Comparison of ENCODE assay signal across 14 cellular contexts in genomic region chr9:22117511-22118388, GRCh38.
A peak's percentile ranks its signal among the peaks of the same experiment; 100 is the strongest.
DNase-seq lines count a peak whose midpoint lies in the region; ATAC-seq, FAIRE-seq and TF ChIP-seq lines count a peak whose summit lies in the region.
"Had no signal": no experiment of that assay in that cellular context is flagged by ENCODE, and none has a peak within 500 bp of the region (broad histone marks: within the 10 kb centered on the region; RNA-seq: fewer than 3 reads in every experiment).

No MANE protein-coding gene starts in this region.

- H3K9me3 ChIP-seq in DND-41 (ENCODE audit: insufficient read depth, low read length, severe bottlenecking): no peaks in the 10 kb centered on the region

- no peak overlapping the region for H3K4me2 ChIP-seq in DND-41 (ENCODE audit: insufficient read depth, low read length)

- H3K4me3 Mint-ChIP-seq in nephron progenitor cell: no peak overlapping the region

- H3K4me3 ChIP-seq in DND-41 (ENCODE audit: low read depth in 1 of 2, low read length in 2 of 2): no peak overlapping the region

- no peak for FAIRE-seq in HTR-8/SVneo (lab: Jason Lieb, UNC)
- FAIRE-seq: GM18507 had no signal

- 0 out of 3 replicates have a peak, but pooled peaks have one; percentile 34 for ATAC-seq in DND-41 (ENCODE audit: insufficient read depth, low read depth)
- no peak for ATAC-seq in GM18861 (IDR thresholded peaks at IDR 0.05; ENCODE audit: unreplicated experiment)
- ATAC-seq: Panc1 had no signal

- no peaks in the 10 kb centered on the region for H3K36me3 ChIP-seq in DND-41 (ENCODE audit: insufficient read depth, low read length)

- peaks cover 13% of the 10 kb centered on the region for H3K9me3 Mint-ChIP-seq in nephron progenitor cell

- peaks cover 3% of the 10 kb centered on the region for H3K27me3 Mint-ChIP-seq in nephron progenitor cell (ENCODE audit: low read depth, poor library complexity)

- peaks cover 36% of the 10 kb centered on the region for H3K4me1 Mint-ChIP-seq in nephron progenitor cell

- no peak overlapping the region for H3K27ac ChIP-seq in DND-41 (ENCODE audit: low read length)
- H3K27ac ChIP-seq: C4-2B, parathyroid adenoma had no signal

- H2AFZ ChIP-seq in DND-41 (ENCODE audit: low read depth, low read length): no peak overlapping the region
- H2AFZ ChIP-seq: parathyroid adenoma had no signal

- peak overlapping the region; percentile 60 for H3K27ac Mint-ChIP-seq in nephron progenitor cell

- H3K36me3 Mint-ChIP-seq in nephron progenitor cell (ENCODE audit: low read depth): peaks cover 11% of the 10 kb centered on the region

- H3K4me1 ChIP-seq in DND-41 (ENCODE audit: insufficient read depth, low read length): no peaks in the 10 kb centered on the region
- H3K4me1 ChIP-seq: parathyroid adenoma had no signal

- no peaks in the 10 kb centered on the region for H4K20me1 ChIP-seq in DND-41 (ENCODE audit: insufficient read depth, low read length)

- no peaks in the 10 kb centered on the region for H3K79me2 ChIP-seq in DND-41 (ENCODE audit: insufficient read depth, low read length)
- H3K79me2 ChIP-seq: parathyroid adenoma had no signal

- no peak for TF ChIP-seq CTCF in DND-41 (IDR thresholded peaks at IDR 0.05; ENCODE audit: borderline replicate concordance, extremely low read depth, low read length, poor library complexity, severe bottlenecking)
- no peak for TF ChIP-seq CTCF in nephron progenitor cell (IDR thresholded peaks at IDR 0.05)

- H3K27me3 ChIP-seq in DND-41 (ENCODE audit: insufficient read depth, low read length, poor library complexity): no peaks in the 10 kb centered on the region

- H3K9ac ChIP-seq in DND-41 (ENCODE audit: low read depth, low read length): no peak overlapping the region
- H3K9ac ChIP-seq: parathyroid adenoma had no signal

- DNase-seq in DND-41 (no peak), RPMI7951 (ENCODE audit: low read depth) (peak; percentile 33), fibroblast of peridontal ligament (ENCODE audit: extremely low read depth) (peak; percentile 54), nephron progenitor cell (peak; percentile 10), HTR-8/SVneo (ENCODE audit: insufficient read length, low spot score) (no peak), NCI-H1105 (lab: John Stamatoyannopoulos, UW) (no peak), AG08396 (ENCODE audit: low spot score) (no peak)
- DNase-seq: effector memory CD4-positive, alpha-beta T cell; stimulated activated naive CD4-positive, alpha-beta T cell treated with Interleukin-2 at 50 U/mL for 16 hours had no signal

Comparison
In these comparisons a context has a peak if more than half of its experiments do, and no peak if none do; other contexts are left out.
1. DNase-seq: peak in RPMI7951 (single experiment), fibroblast of peridontal ligament (single experiment) and nephron progenitor cell (single experiment); none in DND-41 (single experiment), HTR-8/SVneo (single experiment), NCI-H1105 (single experiment) and AG08396 (single experiment).